In genomic region chr19:6626764-6627163, GRCh38 we compare ENCODE assay signal across 33 cellular contexts. TPM values are rescaled to one million over a fixed set of nuclear protein-coding genes. Genes with fewer than 3 reads are reported as not detected.
"Had no signal": no experiment of that assay in that cellular context is flagged by ENCODE, and none has a peak within 500 bp of the region (broad histone marks: within the 10 kb centered on the region; RNA-seq: fewer than 3 reads in every experiment).

No MANE protein-coding gene starts in this region.

- H3K36me3 Mint-ChIP-seq: neural progenitor cell had no signal

- H3K4me3 ChIP-seq: dorsolateral prefrontal cortex, gastroesophageal sphincter, heart left ventricle, hepatocyte, neural progenitor cell, smooth muscle cell, suprapubic skin, transverse colon, vagina had no signal

- H3K9me3 ChIP-seq: suprapubic skin, transverse colon, vagina had no signal

- H3K27me3 ChIP-seq: hepatocyte, neural progenitor cell, vagina had no signal

- H3K9ac ChIP-seq: neural progenitor cell, parathyroid adenoma had no signal

- ATAC-seq: esophagus mucosa; gastroesophageal sphincter; heart left ventricle; left lobe of liver; naive thymus-derived CD4-positive, alpha-beta T cell; sciatic nerve; stimulated activated naive CD8-positive, alpha-beta T cell treated with anti-CD3 and anti-CD28 coated beads, Interleukin-15, amount 100 ng/mL, for 72 hours had no signal

- H3K4me1 ChIP-seq: gastroesophageal sphincter, heart left ventricle, neural progenitor cell, parathyroid adenoma, suprapubic skin, transverse colon, vagina had no signal

- DNase-seq: dorsolateral prefrontal cortex; effector CD4-positive, alpha-beta T cell; foreskin fibroblast; heart left ventricle; kidney; mesenchymal stem cell; midbrain; naive thymus-derived CD4-positive, alpha-beta T cell; stimulated activated CD4-positive, alpha-beta T cell treated with anti-CD3 and anti-CD28 coated beads, Interleukin-12 subunit alpha, Interleukin-12 subunit beta, amount 100 ng/mL, for 4 hours; stimulated activated CD4-positive, alpha-beta T cell treated with anti-CD3 and anti-CD28 coated beads, Interleukin-1b, Interleukin-23, amount 100 ng/mL, for 48 hours; stimulated activated CD4-positive, alpha-beta T cell treated with anti-CD3 and anti-CD28 coated beads, Interleukin-4, amount 100 ng/mL, for 1 hour; stimulated activated CD8-positive, alpha-beta memory T cell treated with anti-CD3 and anti-CD28 coated beads, Interleukin-4, amount 100 ng/mL, for 48 hours; stimulated activated naive CD4-positive, alpha-beta T cell; stimulated activated naive CD8-positive, alpha-beta T cell treated with anti-CD3 and anti-CD28 coated beads, Interleukin-15, amount 100 ng/mL, for 72 hours; transverse colon had no signal

- H3K4me3 Mint-ChIP-seq: naive thymus-derived CD4-positive, alpha-beta T cell; nephron; neural progenitor cell; stimulated activated naive CD8-positive, alpha-beta T cell treated with anti-CD3 and anti-CD28 coated beads, Interleukin-15, amount 100 ng/mL, for 72 hours had no signal

- H3K4me1 Mint-ChIP-seq: nephron, neural progenitor cell had no signal

- H3K4me2 ChIP-seq: hepatocyte, neural progenitor cell, smooth muscle cell had no signal

- H3K27ac Mint-ChIP-seq: naive thymus-derived CD4-positive, alpha-beta T cell; nephron; neural progenitor cell; progenitor cell of endocrine pancreas; stimulated activated naive CD8-positive, alpha-beta T cell treated with anti-CD3 and anti-CD28 coated beads, Interleukin-15, amount 100 ng/mL, for 72 hours had no signal

- H2AFZ ChIP-seq: hepatocyte, neural progenitor cell, parathyroid adenoma had no signal

- H3K27ac ChIP-seq: dorsolateral prefrontal cortex, epithelial cell of prostate, gastroesophageal sphincter, heart left ventricle, hepatocyte, neural progenitor cell, parathyroid adenoma, suprapubic skin, transverse colon, vagina had no signal

- H3K79me2 ChIP-seq: hepatocyte, parathyroid adenoma had no signal

- H3K36me3 ChIP-seq: gastroesophageal sphincter, heart left ventricle, neural progenitor cell, suprapubic skin, transverse colon, vagina had no signal

RNA-seq across cellular contexts. Expression of gene CD70, which starts 35.8 kb away (rescaled TPM):
- total RNA-seq: esophagus mucosa, hepatocyte, liver, lung microvascular endothelial cell, mucosa of gallbladder, osteoblast, progenitor cell of endocrine pancreas, sciatic nerve, transverse colon, ureter, vagina had no signal
- polyA plus RNA-seq: heart left ventricle; hepatocyte; liver; naive thymus-derived CD4-positive, alpha-beta T cell; smooth muscle cell had no signal

RNA-seq across cellular contexts. Expression of gene TNFSF14, which starts 43.2 kb away (rescaled TPM):
- total RNA-seq: lung microvascular endothelial cell, osteoblast, progenitor cell of endocrine pancreas, smooth muscle cell, suprapubic skin had no signal
- polyA plus RNA-seq: smooth muscle cell had no signal
